ENCODE assay signal across 9 cellular contexts in the genomic region with DNA sequence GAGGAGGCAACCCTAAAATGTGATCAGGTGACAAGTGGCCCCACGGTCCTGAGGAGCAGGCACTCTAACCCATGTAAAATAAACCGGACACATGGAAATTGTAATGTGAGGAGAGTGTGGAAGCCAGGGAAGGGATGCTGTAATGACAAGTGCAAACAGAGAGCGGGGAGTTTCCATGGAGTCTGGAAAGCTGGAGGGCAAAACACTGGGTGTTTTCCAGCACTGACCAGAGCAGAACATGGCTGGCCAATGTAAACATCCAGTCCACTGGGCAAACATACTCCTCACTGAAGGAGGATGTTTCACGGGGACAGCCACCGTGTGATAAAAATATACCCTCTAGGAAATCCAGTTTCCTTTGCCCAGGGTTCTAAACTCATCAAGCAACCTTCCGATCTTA.
DNase-seq lines count a peak whose midpoint lies in the region; ATAC-seq lines count a peak whose summit lies in the region.
"Had no signal": no experiment of that assay in that cellular context is flagged by ENCODE, and none has a peak within 500 bp of the region (broad histone marks: within the 10 kb centered on the region; RNA-seq: fewer than 3 reads in every experiment).

No MANE protein-coding gene starts in this region.

- H3K14ac ChIP-seq in trophoblast cell (ENCODE audit: low read length): no peak overlapping the region

- no peak overlapping the region for H3K4ac ChIP-seq in trophoblast cell (ENCODE audit: low read depth, low read length)

- H3K36me3 Mint-ChIP-seq in central memory CD8-positive, alpha-beta T cell (ENCODE audit: insufficient read depth): peaks cover 9% of the 10 kb centered on the region

- no peak overlapping the region for H4K91ac ChIP-seq in trophoblast cell (ENCODE audit: low read depth, low read length)

- no peak overlapping the region for H2BK120ac ChIP-seq in trophoblast cell (ENCODE audit: insufficient read depth, low read length, poor library complexity)

- H3K36me3 ChIP-seq in trophoblast cell (ENCODE audit: control insufficient read depth in 1 of 2, insufficient read depth in 2 of 2, low read length in 2 of 2): no peaks in the 10 kb centered on the region

- no peak overlapping the region for H3K9ac ChIP-seq in trophoblast cell (ENCODE audit: low read length)

- no peak overlapping the region for H2AK5ac ChIP-seq in trophoblast cell (ENCODE audit: low read length)

- H3K9me3 Mint-ChIP-seq in central memory CD8-positive, alpha-beta T cell: no peaks in the 10 kb centered on the region

- peak; percentile 53 for DNase-seq in HuH-7.5 (ENCODE audit: low spot score)
- peak; percentile 87 to 97 for DNase-seq in NCI-H524 (lab: John Stamatoyannopoulos, UW)
- no peak for DNase-seq in central memory CD8-positive, alpha-beta T cell (ENCODE audit: low spot score in 2 of 2)
- DNase-seq in trophoblast cell: peak; percentile 30 to 44
- DNase-seq: activated gamma-delta T cell had no signal

- no peak overlapping the region for H3K4me3 ChIP-seq in trophoblast cell (ENCODE audit: low read depth, low read length)

- ATAC-seq in central memory CD8-positive, alpha-beta T cell (replicated peaks; ENCODE audit: extremely low read depth, poor library complexity, severe bottlenecking): no peak
- ATAC-seq in HG02885 (IDR thresholded peaks at IDR 0.05; ENCODE audit: poor library complexity, unreplicated experiment) (no peak), GM18519 (IDR thresholded peaks at IDR 0.05; ENCODE audit: low FRiP score, unreplicated experiment) (no peak), GM21423 (IDR thresholded peaks at IDR 0.05; ENCODE audit: unreplicated experiment) (no peak), HG03439 (IDR thresholded peaks at IDR 0.05; ENCODE audit: unreplicated experiment) (no peak)

- no peak overlapping the region for H3K27ac ChIP-seq in trophoblast cell (ENCODE audit: low read depth, low read length)

- no peak overlapping the region for H2BK5ac ChIP-seq in trophoblast cell (ENCODE audit: low read depth, low read length, poor library complexity)

- peak overlapping the region; percentile 77 for H3K27ac Mint-ChIP-seq in central memory CD8-positive, alpha-beta T cell (ENCODE audit: low read depth)

- no peaks in the 10 kb centered on the region for H3K27me3 ChIP-seq in trophoblast cell (ENCODE audit: insufficient read depth, low read length)

- H4K12ac ChIP-seq in trophoblast cell (ENCODE audit: low read depth, low read length): no peak overlapping the region

- H2BK12ac ChIP-seq in trophoblast cell (ENCODE audit: low read length): no peak overlapping the region

- no peak overlapping the region for H4K8ac ChIP-seq in trophoblast cell (ENCODE audit: low read depth, low read length)

- H3K79me2 ChIP-seq in trophoblast cell (ENCODE audit: control insufficient read depth, insufficient read depth, low read length, poor library complexity): no peaks in the 10 kb centered on the region

- peaks cover 12% of the 10 kb centered on the region for H3K4me1 Mint-ChIP-seq in central memory CD8-positive, alpha-beta T cell

- no peak overlapping the region for H3K18ac ChIP-seq in trophoblast cell (ENCODE audit: low read length)

- no peak overlapping the region for H3K23ac ChIP-seq in trophoblast cell (ENCODE audit: low read length)

- no peak overlapping the region for H3K4me3 Mint-ChIP-seq in central memory CD8-positive, alpha-beta T cell

- H3K4me2 ChIP-seq in trophoblast cell (ENCODE audit: low read length): no peak overlapping the region

- peaks cover 1 to 3% of the 10 kb centered on the region in 2 experiments for H3K4me1 ChIP-seq in trophoblast cell (ENCODE audit: control insufficient read depth in 1 of 2, insufficient read depth in 2 of 2, low read length in 2 of 2)

- H3K27me3 Mint-ChIP-seq in central memory CD8-positive, alpha-beta T cell: no peaks in the 10 kb centered on the region

- no peaks in the 10 kb centered on the region for H3K9me3 ChIP-seq in trophoblast cell (ENCODE audit: insufficient read depth, low read depth, low read length)

- H2AFZ ChIP-seq in trophoblast cell (ENCODE audit: insufficient read depth, low read length, poor library complexity): no peak overlapping the region

- WGBS in trophoblast cell (ENCODE audit: extremely low coverage, insufficient coverage, insufficient read length): no CpG with 5 or more reads among the region's 6 CpGs

- H3K79me1 ChIP-seq in trophoblast cell (ENCODE audit: low read length): no peaks in the 10 kb centered on the region

Comparison
In these comparisons a context has a peak if more than half of its experiments do, and no peak if none do; other contexts are left out.
1. DNase-seq: peak in HuH-7.5 (single experiment), NCI-H524 (2 of 2) and trophoblast cell (2 of 2); none in central memory CD8-positive, alpha-beta T cell (0 of 2).